Comparison of ENCODE assay signal across 34 cellular contexts in the genomic region with DNA sequence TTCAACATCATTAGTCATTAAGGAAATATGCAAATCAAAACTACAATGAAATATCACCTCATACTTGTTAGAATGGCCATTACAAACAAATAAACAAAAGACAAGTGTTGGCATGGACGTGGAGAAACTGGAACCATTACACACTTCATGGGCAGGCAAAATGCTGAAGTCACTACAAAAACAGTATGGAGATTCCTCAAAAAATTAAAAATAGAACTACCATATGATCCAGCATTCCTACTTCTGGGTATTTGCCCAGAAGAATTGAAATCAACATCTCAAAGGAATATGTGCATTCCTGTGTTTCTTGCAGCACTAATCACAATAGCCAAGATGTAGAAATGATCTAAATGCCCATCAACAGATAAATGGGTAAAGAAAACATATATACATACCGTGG.
"Had no signal": no experiment of that assay in that cellular context is flagged by ENCODE, and none has a peak within 500 bp of the region (broad histone marks: within the 10 kb centered on the region; RNA-seq: fewer than 3 reads in every experiment).

No MANE protein-coding gene starts in this region.

- H3K27ac Mint-ChIP-seq: activated naive CD8-positive, alpha-beta T cell treated with anti-CD3 and anti-CD28 coated beads for 36 hours; immature natural killer cell; mesothelial cell of epicardium; naive B cell; nephron progenitor cell; progenitor cell of endocrine pancreas; stimulated activated memory B cell treated with anti-CD40 and anti-IgM and Interleukin-4, amounts not matched to agents 10 μg/mL and 1 μg/mL and 100 μg/mL, for 72 hours had no signal

- FAIRE-seq: endometrium, kidney had no signal

- H3K4me3 ChIP-seq: ascending aorta, colonic mucosa, esophagus squamous epithelium, gastrocnemius medialis, ovary, smooth muscle cell, thyroid gland, upper lobe of left lung, vagina had no signal

- H3K9me3 Mint-ChIP-seq: central memory CD8-positive, alpha-beta T cell had no signal

- H3K36me3 Mint-ChIP-seq: immature natural killer cell; mesothelial cell of epicardium; naive B cell; stimulated activated memory B cell treated with anti-CD40 and anti-IgM and Interleukin-4, amounts not matched to agents 10 μg/mL and 1 μg/mL and 100 μg/mL, for 72 hours had no signal

- DNase-seq: activated CD4-positive, alpha-beta T cell treated with anti-CD3 and anti-CD28 coated beads for 4 hours; activated CD4-positive, alpha-beta T cell treated with anti-CD3 and anti-CD28 coated beads, Interleukin-2, amount 50 U/mL, for 4 hours; activated CD4-positive, CD25-positive, alpha-beta regulatory T cell; activated effector memory CD4-positive, alpha-beta T cell treated with Interleukin-2 at 50 U/mL for 16 hours; activated naive CD4-positive, alpha-beta T cell treated with Interleukin-2 at 50 U/mL for 16 hours; activated naive CD8-positive, alpha-beta T cell treated with anti-CD3 and anti-CD28 coated beads for 36 hours; colonic mucosa; effector CD8-positive, alpha-beta T cell; esophagus squamous epithelium; gastrocnemius medialis; hypothalamus; immature natural killer cell; kidney; left colon; mammary epithelial cell; naive B cell; nephron progenitor cell; ovary; retina; stimulated activated CD4-positive, alpha-beta T cell treated with anti-CD3 and anti-CD28 coated beads, Interleukin-1b, Interleukin-23, amount 100 ng/mL, for 48 hours; stimulated activated CD4-positive, alpha-beta T cell treated with anti-CD3 and anti-CD28 coated beads, Interleukin-4, amount 100 ng/mL, for 4 hours; stimulated activated CD8-positive, alpha-beta memory T cell treated with anti-CD3 and anti-CD28 coated beads, Interleukin-4, amount 100 ng/mL, for 48 hours; stimulated activated naive CD8-positive, alpha-beta T cell treated with anti-CD3 and anti-CD28 coated beads, Interleukin-15, amount 100 ng/mL, for 72 hours; thyroid gland; upper lobe of left lung had no signal

- ATAC-seq: gastrocnemius medialis; left colon; sciatic nerve; stimulated activated memory B cell treated with anti-CD40 and anti-IgM and Interleukin-4, amounts not matched to agents 10 μg/mL and 1 μg/mL and 100 μg/mL, for 72 hours; stimulated activated naive CD8-positive, alpha-beta T cell treated with anti-CD3 and anti-CD28 coated beads, Interleukin-15, amount 100 ng/mL, for 72 hours had no signal
